In genomic region chr19:6997679-6998445, GRCh38 we compare ENCODE assay signal across 1 cellular context.
TF ChIP-seq lines count a peak whose summit lies in the region.

No MANE protein-coding gene starts in this region.

TF ChIP-seq in HepG2, 621 proteins besides CTCF, POLR2A, EP300 and RAD21:
- TF ChIP-seq, protein P1, sequence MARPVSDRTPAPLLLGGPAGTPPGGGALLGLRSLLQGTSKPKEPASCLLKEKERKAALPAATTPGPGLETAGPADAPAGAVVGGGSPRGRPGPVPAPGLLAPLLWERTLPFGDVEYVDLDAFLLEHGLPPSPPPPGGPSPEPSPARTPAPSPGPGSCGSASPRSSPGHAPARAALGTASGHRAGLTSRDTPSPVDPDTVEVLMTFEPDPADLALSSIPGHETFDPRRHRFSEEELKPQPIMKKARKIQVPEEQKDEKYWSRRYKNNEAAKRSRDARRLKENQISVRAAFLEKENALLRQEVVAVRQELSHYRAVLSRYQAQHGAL (CRISPR knock-in tag; IDR thresholded peaks at IDR 0.05; ENCODE audit: not compliant biosample characterization): no peak
- TF ChIP-seq PRDM10 (CRISPR knock-in tag; IDR thresholded peaks at IDR 0.05; ENCODE audit: low read depth): no peak
- TF ChIP-seq KLF13 (CRISPR knock-in tag; IDR thresholded peaks at IDR 0.05): no peak
- no peak for TF ChIP-seq KDM5B (CRISPR knock-in tag; IDR thresholded peaks at IDR 0.05; ENCODE audit: borderline replicate concordance)
- TF ChIP-seq MXI1 (IDR thresholded peaks at IDR 0.05; ENCODE audit: borderline replicate concordance, low read depth, low read length): no peak
- TF ChIP-seq GABPA (IDR thresholded peaks at IDR 0.05; ENCODE audit: low read depth, low read length): no peak
- TF ChIP-seq GABPA (CRISPR knock-in tag; IDR thresholded peaks at IDR 0.05; ENCODE audit: low read depth): no peak
- no peak for TF ChIP-seq IRF1 (CRISPR knock-in tag; IDR thresholded peaks at IDR 0.05; ENCODE audit: low read depth)
- TF ChIP-seq PHF5A (CRISPR knock-in tag; IDR thresholded peaks at IDR 0.05; ENCODE audit: low read depth, unreplicated experiment): no peak
- no peak for TF ChIP-seq ZSCAN30 (CRISPR knock-in tag; IDR thresholded peaks at IDR 0.05)
- TF ChIP-seq FOXA1 (IDR thresholded peaks at IDR 0.05): no peak
- no peak for TF ChIP-seq FOXA1 (CRISPR knock-in tag; IDR thresholded peaks at IDR 0.05)
- TF ChIP-seq, protein P2, sequence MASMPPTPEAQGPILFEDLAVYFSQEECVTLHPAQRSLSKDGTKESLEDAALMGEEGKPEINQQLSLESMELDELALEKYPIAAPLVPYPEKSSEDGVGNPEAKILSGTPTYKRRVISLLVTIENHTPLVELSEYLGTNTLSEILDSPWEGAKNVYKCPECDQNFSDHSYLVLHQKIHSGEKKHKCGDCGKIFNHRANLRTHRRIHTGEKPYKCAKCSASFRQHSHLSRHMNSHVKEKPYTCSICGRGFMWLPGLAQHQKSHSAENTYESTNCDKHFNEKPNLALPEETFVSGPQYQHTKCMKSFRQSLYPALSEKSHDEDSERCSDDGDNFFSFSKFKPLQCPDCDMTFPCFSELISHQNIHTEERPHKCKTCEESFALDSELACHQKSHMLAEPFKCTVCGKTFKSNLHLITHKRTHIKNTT (CRISPR knock-in tag; IDR thresholded peaks at IDR 0.05): no peak
- TF ChIP-seq NR0B2 (CRISPR knock-in tag; IDR thresholded peaks at IDR 0.05): no peak
- no peak for TF ChIP-seq ZNF713 (CRISPR knock-in tag; IDR thresholded peaks at IDR 0.05)
- TF ChIP-seq ZNF678 (CRISPR knock-in tag; IDR thresholded peaks at IDR 0.05): no peak
- no peak for TF ChIP-seq ATF4 (CRISPR knock-in tag; IDR thresholded peaks at IDR 0.05)
- TF ChIP-seq ZNF609 (CRISPR knock-in tag; IDR thresholded peaks at IDR 0.05; ENCODE audit: borderline replicate concordance): no peak
- no peak for TF ChIP-seq TBL1XR1 (IDR thresholded peaks at IDR 0.05; ENCODE audit: borderline replicate concordance, low read length, partially characterized antibody)
- TF ChIP-seq DNMT1 (CRISPR knock-in tag; IDR thresholded peaks at IDR 0.05): no peak
- no peak for TF ChIP-seq SOX5 (CRISPR knock-in tag; IDR thresholded peaks at IDR 0.05; ENCODE audit: borderline replicate concordance)
